Comparison of ENCODE assay signal across 1 cellular context in the genomic region with DNA sequence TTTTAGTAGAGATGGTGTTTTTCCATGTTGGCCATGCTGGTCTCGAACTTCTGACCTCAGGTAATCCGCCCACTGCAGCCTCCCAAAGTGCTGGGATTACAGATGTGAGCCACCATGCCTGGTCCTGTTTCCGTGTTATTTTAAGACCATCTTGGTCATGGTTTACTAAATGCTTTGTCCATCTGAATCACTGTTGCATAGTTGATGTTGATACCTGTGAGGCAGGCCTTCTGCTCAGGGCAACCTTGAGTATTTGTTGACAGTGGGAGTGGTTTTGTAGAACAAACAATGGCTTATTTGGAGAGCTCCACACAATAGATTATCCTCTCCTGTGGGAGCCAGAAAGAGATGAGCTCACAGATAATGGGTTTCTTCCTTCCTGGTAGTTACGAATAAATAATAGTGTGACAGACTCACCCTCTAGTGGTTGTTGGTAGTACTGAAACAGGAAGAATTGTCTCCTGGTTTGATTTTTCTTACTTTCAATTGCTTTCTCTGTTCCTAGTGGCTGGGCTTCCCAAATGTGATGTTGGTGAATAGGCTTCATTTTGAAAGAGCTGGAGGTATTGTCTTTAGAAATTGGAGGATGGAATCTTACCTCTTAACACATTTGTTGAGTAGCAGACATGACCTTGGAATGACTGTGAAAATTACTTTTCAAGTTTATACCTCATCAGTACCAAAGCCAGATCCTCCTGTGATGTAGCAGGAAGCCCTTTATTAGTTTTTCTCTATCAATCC.
TF ChIP-seq lines count a peak whose summit lies in the region.

No MANE protein-coding gene starts in this region.

TF ChIP-seq in HepG2, 621 proteins besides CTCF, POLR2A, EP300 and RAD21 (continues in another document):
- TF ChIP-seq LCORL (IDR thresholded peaks at IDR 0.05) (no peak; the same call in 1 of the 2 replicates), LCORL (CRISPR knock-in tag; IDR thresholded peaks at IDR 0.05) (peak; percentile 87), CBX1 (IDR thresholded peaks at IDR 0.05; ENCODE audit: low read depth) (no peak), FOXJ3 (CRISPR knock-in tag; IDR thresholded peaks at IDR 0.05; ENCODE audit: borderline replicate concordance) (peak; percentile 85; the same call in 1 of the 2 replicates), ZSCAN29 (CRISPR knock-in tag; conservative IDR thresholded peaks at IDR 0.05) (no peak), ZNF564 (CRISPR knock-in tag; IDR thresholded peaks at IDR 0.05) (no peak), SOX5 (CRISPR knock-in tag; IDR thresholded peaks at IDR 0.05; ENCODE audit: borderline replicate concordance) (peak; percentile 100), SOX13 (IDR thresholded peaks at IDR 0.05) (peak; percentile 96), SOX13 (CRISPR knock-in tag; conservative IDR thresholded peaks at IDR 0.05 in 1 of 2, IDR thresholded peaks at IDR 0.05 in 1 of 2) (peak in 1 of 2 experiments; percentile 100; a peak in 2 of 4 replicates), HNRNPLL (IDR thresholded peaks at IDR 0.05; ENCODE audit: low read depth, low read length, poor library complexity, severe bottlenecking) (no peak), JUN (CRISPR knock-in tag; IDR thresholded peaks at IDR 0.05) (peak; percentile 75), FLYWCH1 (CRISPR knock-in tag; IDR thresholded peaks at IDR 0.05) (no peak), MZF1 (CRISPR knock-in tag; IDR thresholded peaks at IDR 0.05; ENCODE audit: borderline replicate concordance) (no peak), RORA (CRISPR knock-in tag; IDR thresholded peaks at IDR 0.05) (no peak), NFIC (IDR thresholded peaks at IDR 0.05; ENCODE audit: low read length) (0 out of 2 replicates have a peak, but pooled peaks have one; percentile 54), FOXA1 (IDR thresholded peaks at IDR 0.05) (peak; percentile 93), FOXA1 (CRISPR knock-in tag; IDR thresholded peaks at IDR 0.05) (peak; percentile 93), AKAP8 (CRISPR knock-in tag; IDR thresholded peaks at IDR 0.05) (no peak), RFX1 (IDR thresholded peaks at IDR 0.05) (no peak), NCOA5 (CRISPR knock-in tag; IDR thresholded peaks at IDR 0.05) (no peak), ZNF225 (CRISPR knock-in tag; IDR thresholded peaks at IDR 0.05) (no peak), ERF (CRISPR knock-in tag; IDR thresholded peaks at IDR 0.05) (peak; percentile 73), REPIN1 (CRISPR knock-in tag; IDR thresholded peaks at IDR 0.05; ENCODE audit: borderline replicate concordance, low read depth) (peak; percentile 34; the same call in 1 of the 2 replicates), ZNF12 (CRISPR knock-in tag; IDR thresholded peaks at IDR 0.05) (0 out of 2 replicates have a peak, but pooled peaks have one; percentile 29), PCBP1 (IDR thresholded peaks at IDR 0.05; ENCODE audit: borderline replicate concordance, low read depth, low read length) (no peak), ZNF644 (CRISPR knock-in tag; IDR thresholded peaks at IDR 0.05; ENCODE audit: low read depth) (peak; percentile 75), ZNF501 (CRISPR knock-in tag; IDR thresholded peaks at IDR 0.05) (peak; percentile 54; the same call in 1 of the 2 replicates), CREM (IDR thresholded peaks at IDR 0.05) (peak; percentile 69), CREM (CRISPR knock-in tag; IDR thresholded peaks at IDR 0.05) (no peak), ONECUT2 (CRISPR knock-in tag; IDR thresholded peaks at IDR 0.05) (no peak), RCOR2 (CRISPR knock-in tag; IDR thresholded peaks at IDR 0.05) (peak; percentile 83), NFYB (CRISPR knock-in tag; IDR thresholded peaks at IDR 0.05) (no peak), ARNT (IDR thresholded peaks at IDR 0.05) (no peak), NFATC3 (CRISPR knock-in tag; IDR thresholded peaks at IDR 0.05) (no peak), BHLHE40 (IDR thresholded peaks at IDR 0.05; ENCODE audit: low read length) (no peak), ZFYVE20 (CRISPR knock-in tag; IDR thresholded peaks at IDR 0.05; ENCODE audit: borderline replicate concordance, low read depth) (no peak), ZNF556 (CRISPR knock-in tag; IDR thresholded peaks at IDR 0.05; ENCODE audit: borderline replicate concordance) (peak; percentile 66; the same call in 1 of the 2 replicates), FOXP1 (IDR thresholded peaks at IDR 0.05) (peak; percentile 93), FOXP1 (CRISPR knock-in tag; IDR thresholded peaks at IDR 0.05) (peak; percentile 97), ZNF749 (CRISPR knock-in tag; IDR thresholded peaks at IDR 0.05; ENCODE audit: borderline replicate concordance) (no peak; the same call in 1 of the 2 replicates), KDM1A (CRISPR knock-in tag; IDR thresholded peaks at IDR 0.05) (peak; percentile 44; the same call in 1 of the 2 replicates), KDM5B (CRISPR knock-in tag; IDR thresholded peaks at IDR 0.05; ENCODE audit: borderline replicate concordance) (no peak)
- TF ChIP-seq, protein P1, sequence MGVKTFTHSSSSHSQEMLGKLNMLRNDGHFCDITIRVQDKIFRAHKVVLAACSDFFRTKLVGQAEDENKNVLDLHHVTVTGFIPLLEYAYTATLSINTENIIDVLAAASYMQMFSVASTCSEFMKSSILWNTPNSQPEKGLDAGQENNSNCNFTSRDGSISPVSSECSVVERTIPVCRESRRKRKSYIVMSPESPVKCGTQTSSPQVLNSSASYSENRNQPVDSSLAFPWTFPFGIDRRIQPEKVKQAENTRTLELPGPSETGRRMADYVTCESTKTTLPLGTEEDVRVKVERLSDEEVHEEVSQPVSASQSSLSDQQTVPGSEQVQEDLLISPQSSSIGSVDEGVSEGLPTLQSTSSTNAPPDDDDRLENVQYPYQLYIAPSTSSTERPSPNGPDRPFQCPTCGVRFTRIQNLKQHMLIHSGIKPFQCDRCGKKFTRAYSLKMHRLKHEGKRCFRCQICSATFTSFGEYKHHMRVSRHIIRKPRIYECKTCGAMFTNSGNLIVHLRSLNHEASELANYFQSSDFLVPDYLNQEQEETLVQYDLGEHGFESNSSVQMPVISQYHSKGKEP (CRISPR knock-in tag; IDR thresholded peaks at IDR 0.05): no peak
- TF ChIP-seq, protein P2, sequence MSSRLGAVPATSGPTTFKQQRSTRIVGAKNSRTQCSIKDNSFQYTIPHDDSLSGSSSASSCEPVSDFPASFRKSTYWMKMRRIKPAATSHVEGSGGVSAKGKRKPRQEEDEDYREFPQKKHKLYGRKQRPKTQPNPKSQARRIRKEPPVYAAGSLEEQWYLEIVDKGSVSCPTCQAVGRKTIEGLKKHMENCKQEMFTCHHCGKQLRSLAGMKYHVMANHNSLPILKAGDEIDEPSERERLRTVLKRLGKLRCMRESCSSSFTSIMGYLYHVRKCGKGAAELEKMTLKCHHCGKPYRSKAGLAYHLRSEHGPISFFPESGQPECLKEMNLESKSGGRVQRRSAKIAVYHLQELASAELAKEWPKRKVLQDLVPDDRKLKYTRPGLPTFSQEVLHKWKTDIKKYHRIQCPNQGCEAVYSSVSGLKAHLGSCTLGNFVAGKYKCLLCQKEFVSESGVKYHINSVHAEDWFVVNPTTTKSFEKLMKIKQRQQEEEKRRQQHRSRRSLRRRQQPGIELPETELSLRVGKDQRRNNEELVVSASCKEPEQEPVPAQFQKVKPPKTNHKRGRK (CRISPR knock-in tag; IDR thresholded peaks at IDR 0.05): no peak
- TF ChIP-seq, protein P3, sequence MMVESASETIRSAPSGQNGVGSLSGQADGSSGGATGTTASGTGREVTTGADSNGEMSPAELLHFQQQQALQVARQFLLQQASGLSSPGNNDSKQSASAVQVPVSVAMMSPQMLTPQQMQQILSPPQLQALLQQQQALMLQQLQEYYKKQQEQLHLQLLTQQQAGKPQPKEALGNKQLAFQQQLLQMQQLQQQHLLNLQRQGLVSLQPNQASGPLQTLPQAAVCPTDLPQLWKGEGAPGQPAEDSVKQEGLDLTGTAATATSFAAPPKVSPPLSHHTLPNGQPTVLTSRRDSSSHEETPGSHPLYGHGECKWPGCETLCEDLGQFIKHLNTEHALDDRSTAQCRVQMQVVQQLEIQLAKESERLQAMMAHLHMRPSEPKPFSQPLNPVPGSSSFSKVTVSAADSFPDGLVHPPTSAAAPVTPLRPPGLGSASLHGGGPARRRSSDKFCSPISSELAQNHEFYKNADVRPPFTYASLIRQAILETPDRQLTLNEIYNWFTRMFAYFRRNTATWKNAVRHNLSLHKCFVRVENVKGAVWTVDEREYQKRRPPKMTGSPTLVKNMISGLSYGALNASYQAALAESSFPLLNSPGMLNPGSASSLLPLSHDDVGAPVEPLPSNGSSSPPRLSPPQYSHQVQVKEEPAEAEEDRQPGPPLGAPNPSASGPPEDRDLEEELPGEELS (CRISPR knock-in tag; IDR thresholded peaks at IDR 0.05): peak; percentile 96
- TF ChIP-seq, protein P4, sequence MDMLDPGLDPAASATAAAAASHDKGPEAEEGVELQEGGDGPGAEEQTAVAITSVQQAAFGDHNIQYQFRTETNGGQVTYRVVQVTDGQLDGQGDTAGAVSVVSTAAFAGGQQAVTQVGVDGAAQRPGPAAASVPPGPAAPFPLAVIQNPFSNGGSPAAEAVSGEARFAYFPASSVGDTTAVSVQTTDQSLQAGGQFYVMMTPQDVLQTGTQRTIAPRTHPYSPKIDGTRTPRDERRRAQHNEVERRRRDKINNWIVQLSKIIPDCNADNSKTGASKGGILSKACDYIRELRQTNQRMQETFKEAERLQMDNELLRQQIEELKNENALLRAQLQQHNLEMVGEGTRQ (IDR thresholded peaks at IDR 0.05; ENCODE audit: low read depth, low read length): no peak
- TF ChIP-seq, protein P4 (CRISPR knock-in tag; IDR thresholded peaks at IDR 0.05; ENCODE audit: borderline replicate concordance): no peak
- TF ChIP-seq, protein P5, sequence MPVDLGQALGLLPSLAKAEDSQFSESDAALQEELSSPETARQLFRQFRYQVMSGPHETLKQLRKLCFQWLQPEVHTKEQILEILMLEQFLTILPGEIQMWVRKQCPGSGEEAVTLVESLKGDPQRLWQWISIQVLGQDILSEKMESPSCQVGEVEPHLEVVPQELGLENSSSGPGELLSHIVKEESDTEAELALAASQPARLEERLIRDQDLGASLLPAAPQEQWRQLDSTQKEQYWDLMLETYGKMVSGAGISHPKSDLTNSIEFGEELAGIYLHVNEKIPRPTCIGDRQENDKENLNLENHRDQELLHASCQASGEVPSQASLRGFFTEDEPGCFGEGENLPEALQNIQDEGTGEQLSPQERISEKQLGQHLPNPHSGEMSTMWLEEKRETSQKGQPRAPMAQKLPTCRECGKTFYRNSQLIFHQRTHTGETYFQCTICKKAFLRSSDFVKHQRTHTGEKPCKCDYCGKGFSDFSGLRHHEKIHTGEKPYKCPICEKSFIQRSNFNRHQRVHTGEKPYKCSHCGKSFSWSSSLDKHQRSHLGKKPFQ (CRISPR knock-in tag; IDR thresholded peaks at IDR 0.05; ENCODE audit: insufficient replicate concordance): no peak
- TF ChIP-seq, protein P6, sequence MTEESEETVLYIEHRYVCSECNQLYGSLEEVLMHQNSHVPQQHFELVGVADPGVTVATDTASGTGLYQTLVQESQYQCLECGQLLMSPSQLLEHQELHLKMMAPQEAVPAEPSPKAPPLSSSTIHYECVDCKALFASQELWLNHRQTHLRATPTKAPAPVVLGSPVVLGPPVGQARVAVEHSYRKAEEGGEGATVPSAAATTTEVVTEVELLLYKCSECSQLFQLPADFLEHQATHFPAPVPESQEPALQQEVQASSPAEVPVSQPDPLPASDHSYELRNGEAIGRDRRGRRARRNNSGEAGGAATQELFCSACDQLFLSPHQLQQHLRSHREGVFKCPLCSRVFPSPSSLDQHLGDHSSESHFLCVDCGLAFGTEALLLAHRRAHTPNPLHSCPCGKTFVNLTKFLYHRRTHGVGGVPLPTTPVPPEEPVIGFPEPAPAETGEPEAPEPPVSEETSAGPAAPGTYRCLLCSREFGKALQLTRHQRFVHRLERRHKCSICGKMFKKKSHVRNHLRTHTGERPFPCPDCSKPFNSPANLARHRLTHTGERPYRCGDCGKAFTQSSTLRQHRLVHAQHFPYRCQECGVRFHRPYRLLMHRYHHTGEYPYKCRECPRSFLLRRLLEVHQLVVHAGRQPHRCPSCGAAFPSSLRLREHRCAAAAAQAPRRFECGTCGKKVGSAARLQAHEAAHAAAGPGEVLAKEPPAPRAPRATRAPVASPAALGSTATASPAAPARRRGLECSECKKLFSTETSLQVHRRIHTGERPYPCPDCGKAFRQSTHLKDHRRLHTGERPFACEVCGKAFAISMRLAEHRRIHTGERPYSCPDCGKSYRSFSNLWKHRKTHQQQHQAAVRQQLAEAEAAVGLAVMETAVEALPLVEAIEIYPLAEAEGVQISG (CRISPR knock-in tag; IDR thresholded peaks at IDR 0.05): no peak
- TF ChIP-seq, protein P7, sequence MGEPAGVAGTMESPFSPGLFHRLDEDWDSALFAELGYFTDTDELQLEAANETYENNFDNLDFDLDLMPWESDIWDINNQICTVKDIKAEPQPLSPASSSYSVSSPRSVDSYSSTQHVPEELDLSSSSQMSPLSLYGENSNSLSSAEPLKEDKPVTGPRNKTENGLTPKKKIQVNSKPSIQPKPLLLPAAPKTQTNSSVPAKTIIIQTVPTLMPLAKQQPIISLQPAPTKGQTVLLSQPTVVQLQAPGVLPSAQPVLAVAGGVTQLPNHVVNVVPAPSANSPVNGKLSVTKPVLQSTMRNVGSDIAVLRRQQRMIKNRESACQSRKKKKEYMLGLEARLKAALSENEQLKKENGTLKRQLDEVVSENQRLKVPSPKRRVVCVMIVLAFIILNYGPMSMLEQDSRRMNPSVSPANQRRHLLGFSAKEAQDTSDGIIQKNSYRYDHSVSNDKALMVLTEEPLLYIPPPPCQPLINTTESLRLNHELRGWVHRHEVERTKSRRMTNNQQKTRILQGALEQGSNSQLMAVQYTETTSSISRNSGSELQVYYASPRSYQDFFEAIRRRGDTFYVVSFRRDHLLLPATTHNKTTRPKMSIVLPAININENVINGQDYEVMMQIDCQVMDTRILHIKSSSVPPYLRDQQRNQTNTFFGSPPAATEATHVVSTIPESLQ (CRISPR knock-in tag; conservative IDR thresholded peaks at IDR 0.05): no peak
